1 cellular context compared by ENCODE assay signal in genomic region chr15:82943176-82943575, GRCh38.
TF ChIP-seq lines count a peak whose summit lies in the region.

No MANE protein-coding gene starts in this region.

TF ChIP-seq in K562, 482 proteins besides CTCF, POLR2A, EP300 and RAD21:
- TF ChIP-seq ZNF316 (IDR thresholded peaks at IDR 0.05) = no peak
